ENCODE assay signal across 14 cellular contexts in the genomic region with DNA sequence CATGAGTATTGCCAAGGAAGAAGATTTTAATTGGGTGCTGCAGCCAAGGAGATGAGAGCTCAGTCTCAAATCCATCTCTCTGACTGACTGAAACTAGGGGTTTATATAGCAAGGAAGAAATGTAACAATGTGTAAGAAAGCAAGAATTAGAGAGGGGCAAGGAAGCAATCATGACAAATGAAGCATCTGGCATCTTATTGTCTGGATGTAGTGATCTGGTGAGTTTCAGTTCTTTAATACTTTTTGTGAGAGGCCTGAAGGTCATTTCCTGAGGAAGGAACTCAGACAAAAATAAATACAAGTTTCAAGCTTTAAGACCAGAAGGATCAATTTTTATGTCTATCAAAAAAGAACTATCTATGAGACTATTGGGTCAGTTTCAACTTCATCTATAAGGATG.
DNase-seq lines count a peak whose midpoint lies in the region; ATAC-seq, FAIRE-seq and TF ChIP-seq lines count a peak whose summit lies in the region.
"Had no signal": no experiment of that assay in that cellular context is flagged by ENCODE, and none has a peak within 500 bp of the region (broad histone marks: within the 10 kb centered on the region; RNA-seq: fewer than 3 reads in every experiment).

No MANE protein-coding gene starts in this region.

- intact Hi-C loops in OCI-LY7 (cut with micrococcal nuclease; ENCODE audit: unreplicated experiment) (no loop called here), K562 (cut with micrococcal nuclease) (no loop called here)

- no TSS peak for BruUV-seq in OCI-LY7 (replicated peaks; lab: Mats Ljungman, UMichigan)
- BruUV-seq in K562 (replicated peaks; lab: Mats Ljungman, UMichigan): no TSS peak

- no peaks in the 10 kb centered on the region for H3K79me2 ChIP-seq in OCI-LY7 (ENCODE audit: insufficient read depth, low read depth, low read length)
- H3K79me2 ChIP-seq in K562 (ENCODE audit: control insufficient read depth, insufficient read depth, low read length): no peaks in the 10 kb centered on the region

- H3K4me3 ChIP-seq in OCI-LY7 (ENCODE audit: low read depth, low read length, poor library complexity, severe bottlenecking) (no peak overlapping the region), K562 (no peak overlapping the region)
- H3K4me3 ChIP-seq: BLaER1 treated with 17β-estradiol and CSF1 and Interleukin-3, amounts not matched to agents 10 nM and 100 nM had no signal

- no peaks in the 10 kb centered on the region for H3K9me2 ChIP-seq in OCI-LY7 (ENCODE audit: insufficient read depth, low read length)

- H3K27ac ChIP-seq in OCI-LY7 (ENCODE audit: low read depth, low read length, poor library complexity, severe bottlenecking) (peak overlapping the region; percentile 12), K562 (ENCODE audit: extremely low read depth, low read depth, low read length) (no peak overlapping the region)
- H3K27ac ChIP-seq: BLaER1 treated with 17β-estradiol and CSF1 and Interleukin-3, amounts not matched to agents 10 nM and 100 nM had no signal

- H3K9ac ChIP-seq in K562 (ENCODE audit: insufficient read depth in 1 of 2, low read depth in 2 of 2, low read length in 2 of 2): no peak overlapping the region
- H3K9ac ChIP-seq: BLaER1 treated with 17β-estradiol and CSF1 and Interleukin-3, amounts not matched to agents 10 nM and 100 nM had no signal

- DNase-seq in OCI-LY7 (ENCODE audit: low spot score) (peak; percentile 19), K562 (ENCODE audit: extremely low read depth in 1 of 4, low spot score in 3 of 4) (no peak), naive B cell (no peak), DMS53 (lab: John Stamatoyannopoulos, UW) (no peak), anterior cingulate cortex (lab: John Stamatoyannopoulos, UW) (no peak), NCI-H1436 (lab: John Stamatoyannopoulos, UW) (no peak)
- DNase-seq: Calu3; CD8-positive, alpha-beta T cell; GDM1; GOT3; H9 had no signal

- H3K4me1 Mint-ChIP-seq in naive B cell: peaks cover 16 to 26% (median 22%) of the 10 kb centered on the region in 3 donors
- H3K4me1 Mint-ChIP-seq: H9 had no signal

- no peaks in the 10 kb centered on the region for H3K27me3 ChIP-seq in K562 (ENCODE audit: control insufficient read depth in 2 of 2, insufficient read depth in 2 of 2, low read length in 2 of 2)
- H3K27me3 ChIP-seq: BLaER1 treated with 17β-estradiol and CSF1 and Interleukin-3, amounts not matched to agents 10 nM and 100 nM had no signal

- no peak for FAIRE-seq in K562 (lab: Jason Lieb, UNC)
- FAIRE-seq: A204.1 had no signal

- in situ Hi-C loops in K562 (cut with MboI): no loop called here

- no peak overlapping the region for H2AFZ ChIP-seq in OCI-LY7 (ENCODE audit: low read length)
- H2AFZ ChIP-seq in K562 (ENCODE audit: low read depth, low read length): no peak overlapping the region

- peak overlapping the region in 4 of 6 donors; percentile 2 to 72 (median 62) for H3K27ac Mint-ChIP-seq in naive B cell
- H3K27ac Mint-ChIP-seq: CD8-positive, alpha-beta T cell; H9 had no signal

- TF ChIP-seq EP300 in K562 (IDR thresholded peaks at IDR 0.05; ENCODE audit: low read length): no peak

- H3K36me3 ChIP-seq in OCI-LY7 (ENCODE audit: insufficient read depth, low read length) (no peaks in the 10 kb centered on the region), K562 (ENCODE audit: control insufficient read depth, insufficient read depth, low read length) (no peaks in the 10 kb centered on the region)
- H3K36me3 ChIP-seq: BLaER1 treated with 17β-estradiol and CSF1 and Interleukin-3, amounts not matched to agents 10 nM and 100 nM had no signal

- H3K27me3 Mint-ChIP-seq in naive B cell: peaks cover 0 to 9% (median 0%) of the 10 kb centered on the region in 3 donors

- H3K9me1 ChIP-seq in K562 (ENCODE audit: control insufficient read depth, insufficient read depth, low read length): no peaks in the 10 kb centered on the region

- H3K4me1 ChIP-seq in OCI-LY7 (ENCODE audit: insufficient read depth, low read length, poor library complexity, severe bottlenecking): peaks cover 11% of the 10 kb centered on the region
- no peaks in the 10 kb centered on the region for H3K4me1 ChIP-seq in K562 (replicated peaks in 1 of 2; ENCODE audit: control insufficient read depth in 2 of 2, insufficient read depth in 2 of 2, low read length in 2 of 2)
- H3K4me1 ChIP-seq: BLaER1 treated with 17β-estradiol and CSF1 and Interleukin-3, amounts not matched to agents 10 nM and 100 nM had no signal

- no peaks in the 10 kb centered on the region for H4K20me1 ChIP-seq in OCI-LY7 (ENCODE audit: insufficient read depth, low read length)
- no peaks in the 10 kb centered on the region for H4K20me1 ChIP-seq in K562 (replicated peaks; ENCODE audit: control insufficient read depth, insufficient read depth, low read length)
- H4K20me1 ChIP-seq: BLaER1 treated with 17β-estradiol and CSF1 and Interleukin-3, amounts not matched to agents 10 nM and 100 nM had no signal

- ATAC-seq in K562 (no peak), naive B cell (ENCODE audit: low read depth in 2 of 2) (peak in 1 of 2 donors; percentile 27), GM21390 (IDR thresholded peaks at IDR 0.05; ENCODE audit: unreplicated experiment) (no peak)
- ATAC-seq: CD8-positive, alpha-beta T cell had no signal

- TF ChIP-seq CTCF in OCI-LY7 (conservative IDR thresholded peaks at IDR 0.05; ENCODE audit: low read length): no peak
- TF ChIP-seq CTCF in K562 (IDR thresholded peaks at IDR 0.05 in 2 of 3, conservative IDR thresholded peaks at IDR 0.05 in 1 of 3; ENCODE audit: insufficient read depth in 2 of 3, low read depth in 1 of 3, low read length in 3 of 3): no peak

- H3K9me3 Mint-ChIP-seq in naive B cell: peaks cover 0 to 59% (median 27%) of the 10 kb centered on the region in 7 donors

- no peak for TF ChIP-seq POLR2A in K562 (conservative IDR thresholded peaks at IDR 0.05)

- TF ChIP-seq RAD21 in K562 (CRISPR knock-in tag; conservative IDR thresholded peaks at IDR 0.05 in 1 of 2, IDR thresholded peaks at IDR 0.05 in 1 of 2): no peak

- H3K9me3 ChIP-seq in OCI-LY7 (ENCODE audit: low read length) (peaks cover 4% of the 10 kb centered on the region; the same call in 1 of the 2 replicates), K562 (replicated peaks; ENCODE audit: control insufficient read depth, insufficient read depth, low read depth, low read length) (no peaks in the 10 kb centered on the region)

- H3K4me2 ChIP-seq in OCI-LY7 (ENCODE audit: low read length) (peak overlapping the region; percentile 24; the same call in 1 of the 2 replicates), K562 (ENCODE audit: insufficient read depth, low read length) (no peak overlapping the region)
- H3K4me2 ChIP-seq: BLaER1 treated with 17β-estradiol and CSF1 and Interleukin-3, amounts not matched to agents 10 nM and 100 nM had no signal

- peaks cover 0 to 8% of the 10 kb centered on the region in 2 donors for H3K36me3 Mint-ChIP-seq in naive B cell
- H3K36me3 Mint-ChIP-seq: CD8-positive, alpha-beta T cell had no signal

- POLR2A ChIA-PET in OCI-LY7 (lab: Charles Lee) (no interaction called here), K562 (lab: Yijun Ruan, JAX) (interaction anchor here (0.6 kb wide), 1 partner anchor 11 kb away, joined by 3 read pairs; no protein-coding TSS in a partner anchor)

- H3K4me3 Mint-ChIP-seq in naive B cell: peak overlapping the region in 6 of 8 donors; percentile 13 to 79 (median 44)
- H3K4me3 Mint-ChIP-seq: CD8-positive, alpha-beta T cell; H9 had no signal

- CTCF ChIA-PET in OCI-LY7 (lab: Charles Lee; ENCODE audit: unreplicated experiment): no interaction called here
- CTCF ChIA-PET in K562 (lab: Yijun Ruan, JAX; ENCODE audit: low intra/inter-chr PET ratio): no interaction called here

TF ChIP-seq in K562, 482 proteins besides CTCF, POLR2A, EP300 and RAD21:
- TF ChIP-seq POLR3G (IDR thresholded peaks at IDR 0.05; ENCODE audit: extremely low read depth, insufficient read length, insufficient replicate concordance): no peak
- TF ChIP-seq ZNF507 (tag; conservative IDR thresholded peaks at IDR 0.05): peak; percentile 29; the same call in 1 of the 2 replicates
- no peak for TF ChIP-seq LARP7 (IDR thresholded peaks at IDR 0.05)
